10 cellular contexts compared by ENCODE assay signal in genomic region chr1:156662588-156663055, GRCh38. TPM values are rescaled to one million over a fixed set of nuclear protein-coding genes. Genes with fewer than 3 reads are reported as not detected.
DNase-seq lines count a peak whose midpoint lies in the region; TF ChIP-seq lines count a peak whose summit lies in the region.
"Had no signal": no experiment of that assay in that cellular context is flagged by ENCODE, and none has a peak within 500 bp of the region (broad histone marks: within the 10 kb centered on the region; RNA-seq: fewer than 3 reads in every experiment).

No MANE protein-coding gene starts in this region.

- H3K27me3 Mint-ChIP-seq in dendritic cell treated with granulocyte-macrophage colony-stimulating factor and Interleukin-4, amounts not matched to agents 40 ng/mL and 50 ng/mL, for 4 days, result peaks cover 54% of the 10 kb centered on the region
- H3K27me3 Mint-ChIP-seq in nephron progenitor cell (ENCODE audit: low read depth, poor library complexity), result peaks cover 27% of the 10 kb centered on the region

- intact Hi-C loops in cardiac septum (cut with DNase I) (loop anchor here (10.0 kb wide), 1 partner anchor 538 kb away; no protein-coding TSS in a partner anchor), vagina (cut with DNase I) (no loop called here)
- intact Hi-C loops in dendritic cell treated with granulocyte-macrophage colony-stimulating factor and Interleukin-4, amounts not matched to agents 40 ng/mL and 50 ng/mL, for 4 days (cut with micrococcal nuclease), result no loop called here

- H3K27me3 ChIP-seq in cardiac muscle cell (peaks cover 6% of the 10 kb centered on the region), vagina (no peaks in the 10 kb centered on the region)

- H3K4me1 Mint-ChIP-seq in dendritic cell treated with granulocyte-macrophage colony-stimulating factor and Interleukin-4, amounts not matched to agents 40 ng/mL and 50 ng/mL, for 4 days (ENCODE audit: low read depth), result peaks cover 88% of the 10 kb centered on the region
- H3K4me1 Mint-ChIP-seq in nephron progenitor cell, result peaks cover 84% of the 10 kb centered on the region

- DNase-seq in cardiac muscle cell (ENCODE audit: low read depth in 1 of 2, low spot score in 1 of 2) (no peak), cardiac septum (ENCODE audit: low spot score) (no peak), nephron progenitor cell (no peak), vagina (ENCODE audit: extremely low spot score in 2 of 2) (no peak), COLO829 (ENCODE audit: low spot score) (no peak), NOMO-1 (lab: John Stamatoyannopoulos, UW; ENCODE audit: unreplicated experiment in 2 of 2) (no peak), hypothalamus (lab: John Stamatoyannopoulos, UW) (no peak)
- DNase-seq: activated T-cell treated with anti-CD3 and anti-CD28 coated beads, Interleukin-2, amount 50 U/mL, for 24 hours had no signal

- H3K27ac ChIP-seq in cardiac muscle cell, result peak overlapping the region; percentile 100
- peak overlapping the region; percentile 85 for H3K27ac ChIP-seq in vagina

- H3K4me3 Mint-ChIP-seq in dendritic cell treated with granulocyte-macrophage colony-stimulating factor and Interleukin-4, amounts not matched to agents 40 ng/mL and 50 ng/mL, for 4 days, result no peak overlapping the region
- H3K4me3 Mint-ChIP-seq in nephron progenitor cell, result peak overlapping the region; percentile 28
- H3K4me3 Mint-ChIP-seq: activated T-cell treated with anti-CD3 and anti-CD28 coated beads, Interleukin-2, amount 50 U/mL, for 24 hours had no signal

- H3K9me3 ChIP-seq in cardiac muscle cell (ENCODE audit: low read depth) (no peaks in the 10 kb centered on the region), vagina (no peaks in the 10 kb centered on the region)

- H3K36me3 Mint-ChIP-seq in dendritic cell treated with granulocyte-macrophage colony-stimulating factor and Interleukin-4, amounts not matched to agents 40 ng/mL and 50 ng/mL, for 4 days (ENCODE audit: low read depth), result no peaks in the 10 kb centered on the region
- no peaks in the 10 kb centered on the region for H3K36me3 Mint-ChIP-seq in nephron progenitor cell (ENCODE audit: low read depth)

- H3K36me3 ChIP-seq in cardiac muscle cell (no peaks in the 10 kb centered on the region), vagina (no peaks in the 10 kb centered on the region)

- H3K27ac Mint-ChIP-seq in dendritic cell treated with granulocyte-macrophage colony-stimulating factor and Interleukin-4, amounts not matched to agents 40 ng/mL and 50 ng/mL, for 4 days, result peak overlapping the region; percentile 11
- peak overlapping the region; percentile 62 for H3K27ac Mint-ChIP-seq in nephron progenitor cell

- H3K4me3 ChIP-seq in cardiac muscle cell, result no peak overlapping the region
- no peak overlapping the region for H3K4me3 ChIP-seq in vagina

- TF ChIP-seq CTCF in cardiac muscle cell (IDR thresholded peaks at IDR 0.05; ENCODE audit: low read depth, low read length), result no peak
- TF ChIP-seq CTCF in nephron progenitor cell (IDR thresholded peaks at IDR 0.05), result no peak
- no peak for TF ChIP-seq CTCF in vagina (IDR thresholded peaks at IDR 0.05)

- no peaks in the 10 kb centered on the region for H3K9me3 Mint-ChIP-seq in dendritic cell treated with granulocyte-macrophage colony-stimulating factor and Interleukin-4, amounts not matched to agents 40 ng/mL and 50 ng/mL, for 4 days
- H3K9me3 Mint-ChIP-seq in nephron progenitor cell, result no peaks in the 10 kb centered on the region
- H3K9me3 Mint-ChIP-seq: activated T-cell treated with anti-CD3 and anti-CD28 coated beads, Interleukin-2, amount 50 U/mL, for 24 hours had no signal

- TF ChIP-seq POLR2A in vagina (IDR thresholded peaks at IDR 0.05), result no peak

- H3K4me1 ChIP-seq in cardiac muscle cell (ENCODE audit: low read depth) (peaks cover 71% of the 10 kb centered on the region), vagina (peaks cover 72% of the 10 kb centered on the region)

RNA-seq across cellular contexts. Expression of gene NES, which starts 14.6 kb away (rescaled TPM):
- 302 and 391 TPM in 2 replicates for total RNA-seq in cardiac muscle cell
- 86.5 and 89.3 TPM in 2 replicates for polyA plus RNA-seq in cardiac muscle cell
- total RNA-seq in cardiac septum, result 699 TPM
- 16.0 TPM for total RNA-seq in vagina

RNA-seq across cellular contexts. Expression of gene BCAN, which starts 20.7 kb away (rescaled TPM):
- total RNA-seq in cardiac muscle cell (0.86 and 1.2 TPM in 2 replicates), cardiac septum (0.16 TPM), vagina (2.0 TPM)
- polyA plus RNA-seq in cardiac muscle cell, result 0.23 and 0.39 TPM in 2 replicates
- total RNA-seq: T-helper 1 cell treated with Interleukin-12 subunit alpha and Interleukin-12 subunit beta and Interleukin-4 antibody, amounts not matched to agents 30 ng/mL and 1 ng/mL, for 36 hours had no signal

RNA-seq across cellular contexts. Expression of gene CRABP2, which starts 42.8 kb away (rescaled TPM):
- total RNA-seq in cardiac muscle cell, result 556 and 900 TPM in 2 replicates
- polyA plus RNA-seq in cardiac muscle cell, result 824 and 1,249 TPM in 2 replicates
- 3.7 TPM for total RNA-seq in cardiac septum
- total RNA-seq in vagina, result 97.7 TPM

RNA-seq across cellular contexts. Expression of gene HAPLN2, which starts 43.4 kb away (rescaled TPM):
- total RNA-seq in cardiac muscle cell (7.6 and 19.0 TPM in 2 replicates), cardiac septum (0.43 TPM), vagina (not detected)
- 8.5 and 15.7 TPM in 2 replicates for polyA plus RNA-seq in cardiac muscle cell
- total RNA-seq: T-helper 1 cell treated with Interleukin-12 subunit alpha and Interleukin-12 subunit beta and Interleukin-4 antibody, amounts not matched to agents 30 ng/mL and 1 ng/mL, for 36 hours had no signal

Comparison
In these comparisons a context has a peak if more than half of its experiments do, and no peak if none do; other contexts are left out.
1. RNA of gene CRABP2, which starts 42.8 kb away (total RNA-seq): 556 to 900 TPM in cardiac muscle cell and 97.7 TPM in vagina (single experiment); 3.7 TPM in cardiac septum (single experiment); every median in the first group is over 10 times any median in the second.
2. RNA of gene NES, which starts 14.6 kb away (total RNA-seq): 699 TPM in cardiac septum (single experiment) and 302 to 391 TPM in cardiac muscle cell; 16.0 TPM in vagina (single experiment); every median in the first group is over 10 times any median in the second.